ENCODE assay signal across 1 cellular context in the genomic region with DNA sequence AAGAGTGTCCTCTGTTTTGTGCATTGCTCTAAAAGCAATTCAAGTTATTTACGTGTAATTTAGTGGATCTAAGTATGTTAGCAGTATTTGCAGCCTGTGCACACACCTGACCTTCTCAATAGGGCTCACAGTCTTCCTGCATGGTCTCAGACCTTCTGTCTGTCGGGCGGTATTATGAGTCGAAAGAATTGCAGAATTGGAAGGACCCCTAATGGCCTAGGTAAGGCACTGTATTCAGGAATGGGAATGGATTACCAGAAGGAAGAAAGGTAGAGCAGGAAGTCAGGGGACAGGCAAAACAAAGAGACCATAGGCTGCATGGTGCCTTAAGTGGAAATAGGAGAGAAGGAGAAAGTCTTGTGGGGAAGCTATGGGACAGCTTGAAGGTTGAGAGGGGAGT.
TF ChIP-seq lines count a peak whose summit lies in the region.

No MANE protein-coding gene starts in this region.

TF ChIP-seq in GM12878, 131 proteins besides CTCF, POLR2A, EP300 and RAD21 (continued from another document):
- TF ChIP-seq BCLAF1 (IDR thresholded peaks at IDR 0.05) = no peak
- TF ChIP-seq MYB (IDR thresholded peaks at IDR 0.05; ENCODE audit: borderline replicate concordance, low read depth, low read length) = no peak
- TF ChIP-seq ZNF217 (IDR thresholded peaks at IDR 0.05) = no peak
- no peak for TF ChIP-seq BACH1 (IDR thresholded peaks at IDR 0.05; ENCODE audit: borderline replicate concordance)
- no peak for TF ChIP-seq NR2F1 (conservative IDR thresholded peaks at IDR 0.05)
- TF ChIP-seq MXI1 (IDR thresholded peaks at IDR 0.05; ENCODE audit: low read depth, low read length) = no peak
- no peak for TF ChIP-seq ZZZ3 (IDR thresholded peaks at IDR 0.05; ENCODE audit: control insufficient read depth, insufficient read length, low read depth)
- TF ChIP-seq GATAD2B (conservative IDR thresholded peaks at IDR 0.05; ENCODE audit: low read depth) = no peak
